ENCODE assay signal across 1 cellular context in the genomic region with DNA sequence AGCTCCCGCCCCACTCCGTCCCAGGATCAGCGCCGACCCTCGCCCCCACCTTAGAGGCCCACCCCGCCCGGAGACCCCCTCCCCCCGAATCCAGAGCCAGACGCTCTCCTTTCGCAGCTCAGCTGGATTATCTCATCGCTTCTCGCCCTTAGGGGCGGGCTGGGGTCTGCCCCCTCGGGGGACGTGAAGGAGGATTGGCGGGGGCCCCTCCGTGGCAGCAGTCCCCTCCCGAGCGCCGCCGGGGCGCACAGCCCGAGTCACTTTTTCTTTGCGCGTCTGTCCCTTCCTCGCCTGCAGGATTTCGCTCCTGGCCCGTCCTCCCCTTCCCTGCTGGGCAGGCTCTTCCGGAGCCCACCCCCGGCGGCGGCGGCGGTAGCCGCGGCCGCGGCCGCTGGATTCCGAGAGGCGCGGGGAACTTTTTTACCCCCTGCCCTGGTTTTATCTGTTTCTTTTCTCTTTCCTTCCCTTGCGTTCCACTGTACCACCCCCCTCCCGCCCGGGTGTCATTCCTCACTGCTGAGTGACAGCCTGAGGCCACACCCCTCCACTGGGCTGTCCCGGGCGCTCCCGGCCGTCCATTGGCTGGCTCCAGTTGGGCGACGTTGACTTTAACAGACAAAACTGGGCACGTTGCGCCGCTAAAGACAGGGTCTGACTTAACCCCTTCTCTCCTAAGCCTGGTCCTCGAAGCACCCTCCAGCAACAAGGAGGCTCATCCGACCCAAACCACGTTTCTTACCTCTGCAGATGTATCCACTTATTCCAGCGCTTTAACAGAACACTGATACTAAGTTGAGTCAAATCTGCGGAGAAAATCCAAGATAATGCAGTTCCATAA.
TF ChIP-seq lines count a peak whose summit lies in the region.

No MANE protein-coding gene starts in this region.

TF ChIP-seq in K562, 482 proteins besides CTCF, POLR2A, EP300 and RAD21 (continued from another document and continues in another):
- TF ChIP-seq, protein P1, sequence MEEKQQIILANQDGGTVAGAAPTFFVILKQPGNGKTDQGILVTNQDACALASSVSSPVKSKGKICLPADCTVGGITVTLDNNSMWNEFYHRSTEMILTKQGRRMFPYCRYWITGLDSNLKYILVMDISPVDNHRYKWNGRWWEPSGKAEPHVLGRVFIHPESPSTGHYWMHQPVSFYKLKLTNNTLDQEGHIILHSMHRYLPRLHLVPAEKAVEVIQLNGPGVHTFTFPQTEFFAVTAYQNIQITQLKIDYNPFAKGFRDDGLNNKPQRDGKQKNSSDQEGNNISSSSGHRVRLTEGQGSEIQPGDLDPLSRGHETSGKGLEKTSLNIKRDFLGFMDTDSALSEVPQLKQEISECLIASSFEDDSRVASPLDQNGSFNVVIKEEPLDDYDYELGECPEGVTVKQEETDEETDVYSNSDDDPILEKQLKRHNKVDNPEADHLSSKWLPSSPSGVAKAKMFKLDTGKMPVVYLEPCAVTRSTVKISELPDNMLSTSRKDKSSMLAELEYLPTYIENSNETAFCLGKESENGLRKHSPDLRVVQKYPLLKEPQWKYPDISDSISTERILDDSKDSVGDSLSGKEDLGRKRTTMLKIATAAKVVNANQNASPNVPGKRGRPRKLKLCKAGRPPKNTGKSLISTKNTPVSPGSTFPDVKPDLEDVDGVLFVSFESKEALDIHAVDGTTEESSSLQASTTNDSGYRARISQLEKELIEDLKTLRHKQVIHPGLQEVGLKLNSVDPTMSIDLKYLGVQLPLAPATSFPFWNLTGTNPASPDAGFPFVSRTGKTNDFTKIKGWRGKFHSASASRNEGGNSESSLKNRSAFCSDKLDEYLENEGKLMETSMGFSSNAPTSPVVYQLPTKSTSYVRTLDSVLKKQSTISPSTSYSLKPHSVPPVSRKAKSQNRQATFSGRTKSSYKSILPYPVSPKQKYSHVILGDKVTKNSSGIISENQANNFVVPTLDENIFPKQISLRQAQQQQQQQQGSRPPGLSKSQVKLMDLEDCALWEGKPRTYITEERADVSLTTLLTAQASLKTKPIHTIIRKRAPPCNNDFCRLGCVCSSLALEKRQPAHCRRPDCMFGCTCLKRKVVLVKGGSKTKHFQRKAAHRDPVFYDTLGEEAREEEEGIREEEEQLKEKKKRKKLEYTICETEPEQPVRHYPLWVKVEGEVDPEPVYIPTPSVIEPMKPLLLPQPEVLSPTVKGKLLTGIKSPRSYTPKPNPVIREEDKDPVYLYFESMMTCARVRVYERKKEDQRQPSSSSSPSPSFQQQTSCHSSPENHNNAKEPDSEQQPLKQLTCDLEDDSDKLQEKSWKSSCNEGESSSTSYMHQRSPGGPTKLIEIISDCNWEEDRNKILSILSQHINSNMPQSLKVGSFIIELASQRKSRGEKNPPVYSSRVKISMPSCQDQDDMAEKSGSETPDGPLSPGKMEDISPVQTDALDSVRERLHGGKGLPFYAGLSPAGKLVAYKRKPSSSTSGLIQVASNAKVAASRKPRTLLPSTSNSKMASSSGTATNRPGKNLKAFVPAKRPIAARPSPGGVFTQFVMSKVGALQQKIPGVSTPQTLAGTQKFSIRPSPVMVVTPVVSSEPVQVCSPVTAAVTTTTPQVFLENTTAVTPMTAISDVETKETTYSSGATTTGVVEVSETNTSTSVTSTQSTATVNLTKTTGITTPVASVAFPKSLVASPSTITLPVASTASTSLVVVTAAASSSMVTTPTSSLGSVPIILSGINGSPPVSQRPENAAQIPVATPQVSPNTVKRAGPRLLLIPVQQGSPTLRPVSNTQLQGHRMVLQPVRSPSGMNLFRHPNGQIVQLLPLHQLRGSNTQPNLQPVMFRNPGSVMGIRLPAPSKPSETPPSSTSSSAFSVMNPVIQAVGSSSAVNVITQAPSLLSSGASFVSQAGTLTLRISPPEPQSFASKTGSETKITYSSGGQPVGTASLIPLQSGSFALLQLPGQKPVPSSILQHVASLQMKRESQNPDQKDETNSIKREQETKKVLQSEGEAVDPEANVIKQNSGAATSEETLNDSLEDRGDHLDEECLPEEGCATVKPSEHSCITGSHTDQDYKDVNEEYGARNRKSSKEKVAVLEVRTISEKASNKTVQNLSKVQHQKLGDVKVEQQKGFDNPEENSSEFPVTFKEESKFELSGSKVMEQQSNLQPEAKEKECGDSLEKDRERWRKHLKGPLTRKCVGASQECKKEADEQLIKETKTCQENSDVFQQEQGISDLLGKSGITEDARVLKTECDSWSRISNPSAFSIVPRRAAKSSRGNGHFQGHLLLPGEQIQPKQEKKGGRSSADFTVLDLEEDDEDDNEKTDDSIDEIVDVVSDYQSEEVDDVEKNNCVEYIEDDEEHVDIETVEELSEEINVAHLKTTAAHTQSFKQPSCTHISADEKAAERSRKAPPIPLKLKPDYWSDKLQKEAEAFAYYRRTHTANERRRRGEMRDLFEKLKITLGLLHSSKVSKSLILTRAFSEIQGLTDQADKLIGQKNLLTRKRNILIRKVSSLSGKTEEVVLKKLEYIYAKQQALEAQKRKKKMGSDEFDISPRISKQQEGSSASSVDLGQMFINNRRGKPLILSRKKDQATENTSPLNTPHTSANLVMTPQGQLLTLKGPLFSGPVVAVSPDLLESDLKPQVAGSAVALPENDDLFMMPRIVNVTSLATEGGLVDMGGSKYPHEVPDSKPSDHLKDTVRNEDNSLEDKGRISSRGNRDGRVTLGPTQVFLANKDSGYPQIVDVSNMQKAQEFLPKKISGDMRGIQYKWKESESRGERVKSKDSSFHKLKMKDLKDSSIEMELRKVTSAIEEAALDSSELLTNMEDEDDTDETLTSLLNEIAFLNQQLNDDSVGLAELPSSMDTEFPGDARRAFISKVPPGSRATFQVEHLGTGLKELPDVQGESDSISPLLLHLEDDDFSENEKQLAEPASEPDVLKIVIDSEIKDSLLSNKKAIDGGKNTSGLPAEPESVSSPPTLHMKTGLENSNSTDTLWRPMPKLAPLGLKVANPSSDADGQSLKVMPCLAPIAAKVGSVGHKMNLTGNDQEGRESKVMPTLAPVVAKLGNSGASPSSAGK (IDR thresholded peaks at IDR 0.05), result peak; percentile 98
- TF ChIP-seq HNRNPL (IDR thresholded peaks at IDR 0.05; ENCODE audit: low read depth, low read length) (peak; percentile 4; the same call in 1 of the 2 replicates), SMARCA4 (IDR thresholded peaks at IDR 0.05) (0 out of 2 replicates have a peak, but pooled peaks have one; percentile 19), ZNF764 (CRISPR knock-in tag; IDR thresholded peaks at IDR 0.05; ENCODE audit: low read depth) (no peak), ARID2 (IDR thresholded peaks at IDR 0.05) (no peak), ELF1 (tag; IDR thresholded peaks at IDR 0.05) (no peak), TBP (optimal IDR thresholded peaks at IDR 0.05; ENCODE audit: low read depth, low read length) (peak; percentile 32), SUPT5H (IDR thresholded peaks at IDR 0.05) (no peak), PHF8 (IDR thresholded peaks at IDR 0.05; ENCODE audit: borderline replicate concordance, low read length) (peak; percentile 46; the same call in 1 of the 2 replicates), NR3C1 (CRISPR knock-in tag; IDR thresholded peaks at IDR 0.05) (no peak), NCOA4 (IDR thresholded peaks at IDR 0.05; ENCODE audit: partially characterized antibody) (no peak), DMBX1 (CRISPR knock-in tag; IDR thresholded peaks at IDR 0.05; ENCODE audit: borderline replicate concordance) (no peak), CXXC5 (CRISPR knock-in tag; IDR thresholded peaks at IDR 0.05) (peak; percentile 73; the same call in 1 of the 2 replicates), DPF2 (IDR thresholded peaks at IDR 0.05) (0 out of 2 replicates have a peak, but pooled peaks have one; percentile 16), MYC (IDR thresholded peaks at IDR 0.05; ENCODE audit: low read depth, low read length) (peak; percentile 43; the same call in 1 of the 2 replicates), MYC (CRISPR knock-in tag; IDR thresholded peaks at IDR 0.05; ENCODE audit: borderline replicate concordance, low read depth) (no peak), GATAD2A (IDR thresholded peaks at IDR 0.05) (0 out of 2 replicates have a peak, but pooled peaks have one; percentile 44), MEF2A (IDR thresholded peaks at IDR 0.05; ENCODE audit: control insufficient read depth, low read depth, low read length) (no peak), SRSF1 (IDR thresholded peaks at IDR 0.05; ENCODE audit: low read depth, low read length) (no peak), ZNF408 (CRISPR knock-in tag; IDR thresholded peaks at IDR 0.05; ENCODE audit: low read depth) (no peak), MIER1 (IDR thresholded peaks at IDR 0.05; ENCODE audit: low read depth) (no peak), ZNF717 (CRISPR knock-in tag; IDR thresholded peaks at IDR 0.05) (no peak), CREM (IDR thresholded peaks at IDR 0.05; ENCODE audit: low read depth) (0 out of 2 replicates have a peak, but pooled peaks have one; percentile 47), LEF1 (IDR thresholded peaks at IDR 0.05) (no peak), HLTF (IDR thresholded peaks at IDR 0.05) (no peak), PRMT5 (CRISPR knock-in tag; IDR thresholded peaks at IDR 0.05) (no peak), ZNF668 (CRISPR knock-in tag; IDR thresholded peaks at IDR 0.05) (no peak), EHMT2 (IDR thresholded peaks at IDR 0.05) (peak; percentile 65), XRCC5 (IDR thresholded peaks at IDR 0.05; ENCODE audit: low read depth, low read length) (no peak), PHF20 (IDR thresholded peaks at IDR 0.05; ENCODE audit: partially characterized antibody) (no peak)
- TF ChIP-seq, protein P2, sequence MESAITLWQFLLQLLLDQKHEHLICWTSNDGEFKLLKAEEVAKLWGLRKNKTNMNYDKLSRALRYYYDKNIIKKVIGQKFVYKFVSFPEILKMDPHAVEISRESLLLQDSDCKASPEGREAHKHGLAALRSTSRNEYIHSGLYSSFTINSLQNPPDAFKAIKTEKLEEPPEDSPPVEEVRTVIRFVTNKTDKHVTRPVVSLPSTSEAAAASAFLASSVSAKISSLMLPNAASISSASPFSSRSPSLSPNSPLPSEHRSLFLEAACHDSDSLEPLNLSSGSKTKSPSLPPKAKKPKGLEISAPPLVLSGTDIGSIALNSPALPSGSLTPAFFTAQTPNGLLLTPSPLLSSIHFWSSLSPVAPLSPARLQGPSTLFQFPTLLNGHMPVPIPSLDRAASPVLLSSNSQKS (CRISPR knock-in tag; IDR thresholded peaks at IDR 0.05), result no peak
- TF ChIP-seq, protein P3, sequence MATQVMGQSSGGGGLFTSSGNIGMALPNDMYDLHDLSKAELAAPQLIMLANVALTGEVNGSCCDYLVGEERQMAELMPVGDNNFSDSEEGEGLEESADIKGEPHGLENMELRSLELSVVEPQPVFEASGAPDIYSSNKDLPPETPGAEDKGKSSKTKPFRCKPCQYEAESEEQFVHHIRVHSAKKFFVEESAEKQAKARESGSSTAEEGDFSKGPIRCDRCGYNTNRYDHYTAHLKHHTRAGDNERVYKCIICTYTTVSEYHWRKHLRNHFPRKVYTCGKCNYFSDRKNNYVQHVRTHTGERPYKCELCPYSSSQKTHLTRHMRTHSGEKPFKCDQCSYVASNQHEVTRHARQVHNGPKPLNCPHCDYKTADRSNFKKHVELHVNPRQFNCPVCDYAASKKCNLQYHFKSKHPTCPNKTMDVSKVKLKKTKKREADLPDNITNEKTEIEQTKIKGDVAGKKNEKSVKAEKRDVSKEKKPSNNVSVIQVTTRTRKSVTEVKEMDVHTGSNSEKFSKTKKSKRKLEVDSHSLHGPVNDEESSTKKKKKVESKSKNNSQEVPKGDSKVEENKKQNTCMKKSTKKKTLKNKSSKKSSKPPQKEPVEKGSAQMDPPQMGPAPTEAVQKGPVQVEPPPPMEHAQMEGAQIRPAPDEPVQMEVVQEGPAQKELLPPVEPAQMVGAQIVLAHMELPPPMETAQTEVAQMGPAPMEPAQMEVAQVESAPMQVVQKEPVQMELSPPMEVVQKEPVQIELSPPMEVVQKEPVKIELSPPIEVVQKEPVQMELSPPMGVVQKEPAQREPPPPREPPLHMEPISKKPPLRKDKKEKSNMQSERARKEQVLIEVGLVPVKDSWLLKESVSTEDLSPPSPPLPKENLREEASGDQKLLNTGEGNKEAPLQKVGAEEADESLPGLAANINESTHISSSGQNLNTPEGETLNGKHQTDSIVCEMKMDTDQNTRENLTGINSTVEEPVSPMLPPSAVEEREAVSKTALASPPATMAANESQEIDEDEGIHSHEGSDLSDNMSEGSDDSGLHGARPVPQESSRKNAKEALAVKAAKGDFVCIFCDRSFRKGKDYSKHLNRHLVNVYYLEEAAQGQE (CRISPR knock-in tag; IDR thresholded peaks at IDR 0.05; ENCODE audit: low read depth), result no peak
- TF ChIP-seq, protein P4, sequence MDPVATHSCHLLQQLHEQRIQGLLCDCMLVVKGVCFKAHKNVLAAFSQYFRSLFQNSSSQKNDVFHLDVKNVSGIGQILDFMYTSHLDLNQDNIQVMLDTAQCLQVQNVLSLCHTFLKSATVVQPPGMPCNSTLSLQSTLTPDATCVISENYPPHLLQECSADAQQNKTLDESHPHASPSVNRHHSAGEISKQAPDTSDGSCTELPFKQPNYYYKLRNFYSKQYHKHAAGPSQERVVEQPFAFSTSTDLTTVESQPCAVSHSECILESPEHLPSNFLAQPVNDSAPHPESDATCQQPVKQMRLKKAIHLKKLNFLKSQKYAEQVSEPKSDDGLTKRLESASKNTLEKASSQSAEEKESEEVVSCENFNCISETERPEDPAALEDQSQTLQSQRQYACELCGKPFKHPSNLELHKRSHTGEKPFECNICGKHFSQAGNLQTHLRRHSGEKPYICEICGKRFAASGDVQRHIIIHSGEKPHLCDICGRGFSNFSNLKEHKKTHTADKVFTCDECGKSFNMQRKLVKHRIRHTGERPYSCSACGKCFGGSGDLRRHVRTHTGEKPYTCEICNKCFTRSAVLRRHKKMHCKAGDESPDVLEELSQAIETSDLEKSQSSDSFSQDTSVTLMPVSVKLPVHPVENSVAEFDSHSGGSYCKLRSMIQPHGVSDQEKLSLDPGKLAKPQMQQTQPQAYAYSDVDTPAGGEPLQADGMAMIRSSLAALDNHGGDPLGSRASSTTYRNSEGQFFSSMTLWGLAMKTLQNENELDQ (CRISPR knock-in tag; IDR thresholded peaks at IDR 0.05; ENCODE audit: borderline replicate concordance), result no peak
- TF ChIP-seq, protein P5, sequence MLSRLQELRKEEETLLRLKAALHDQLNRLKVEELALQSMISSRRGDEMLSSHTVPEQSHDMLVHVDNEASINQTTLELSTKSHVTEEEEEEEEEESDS (CRISPR knock-in tag; IDR thresholded peaks at IDR 0.05), result no peak
- TF ChIP-seq, protein P6, sequence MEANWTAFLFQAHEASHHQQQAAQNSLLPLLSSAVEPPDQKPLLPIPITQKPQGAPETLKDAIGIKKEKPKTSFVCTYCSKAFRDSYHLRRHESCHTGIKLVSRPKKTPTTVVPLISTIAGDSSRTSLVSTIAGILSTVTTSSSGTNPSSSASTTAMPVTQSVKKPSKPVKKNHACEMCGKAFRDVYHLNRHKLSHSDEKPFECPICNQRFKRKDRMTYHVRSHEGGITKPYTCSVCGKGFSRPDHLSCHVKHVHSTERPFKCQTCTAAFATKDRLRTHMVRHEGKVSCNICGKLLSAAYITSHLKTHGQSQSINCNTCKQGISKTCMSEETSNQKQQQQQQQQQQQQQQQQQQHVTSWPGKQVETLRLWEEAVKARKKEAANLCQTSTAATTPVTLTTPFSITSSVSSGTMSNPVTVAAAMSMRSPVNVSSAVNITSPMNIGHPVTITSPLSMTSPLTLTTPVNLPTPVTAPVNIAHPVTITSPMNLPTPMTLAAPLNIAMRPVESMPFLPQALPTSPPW (CRISPR knock-in tag; IDR thresholded peaks at IDR 0.05), result peak; percentile 80
- TF ChIP-seq, protein P7, sequence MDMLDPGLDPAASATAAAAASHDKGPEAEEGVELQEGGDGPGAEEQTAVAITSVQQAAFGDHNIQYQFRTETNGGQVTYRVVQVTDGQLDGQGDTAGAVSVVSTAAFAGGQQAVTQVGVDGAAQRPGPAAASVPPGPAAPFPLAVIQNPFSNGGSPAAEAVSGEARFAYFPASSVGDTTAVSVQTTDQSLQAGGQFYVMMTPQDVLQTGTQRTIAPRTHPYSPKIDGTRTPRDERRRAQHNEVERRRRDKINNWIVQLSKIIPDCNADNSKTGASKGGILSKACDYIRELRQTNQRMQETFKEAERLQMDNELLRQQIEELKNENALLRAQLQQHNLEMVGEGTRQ (CRISPR knock-in tag; IDR thresholded peaks at IDR 0.05), result no peak
